1 cellular context compared by ENCODE assay signal in genomic region chr7:96250776-96251361, GRCh38.
TF ChIP-seq lines count a peak whose summit lies in the region.

No MANE protein-coding gene starts in this region.

TF ChIP-seq in GM23338, 12 proteins besides CTCF, POLR2A, EP300 and RAD21 (continued from another document):
- TF ChIP-seq ZNF462 (CRISPR knock-in tag; IDR thresholded peaks at IDR 0.05) (no peak), STAT1 (IDR thresholded peaks at IDR 0.05; ENCODE audit: unreplicated experiment) (no peak), JUNB (IDR thresholded peaks at IDR 0.05; ENCODE audit: unreplicated experiment) (no peak), REST (IDR thresholded peaks at IDR 0.05; ENCODE audit: unreplicated experiment) (no peak), CREB1 (CRISPR knock-in tag; IDR thresholded peaks at IDR 0.05; ENCODE audit: low read depth) (no peak)
